In the genomic region with DNA sequence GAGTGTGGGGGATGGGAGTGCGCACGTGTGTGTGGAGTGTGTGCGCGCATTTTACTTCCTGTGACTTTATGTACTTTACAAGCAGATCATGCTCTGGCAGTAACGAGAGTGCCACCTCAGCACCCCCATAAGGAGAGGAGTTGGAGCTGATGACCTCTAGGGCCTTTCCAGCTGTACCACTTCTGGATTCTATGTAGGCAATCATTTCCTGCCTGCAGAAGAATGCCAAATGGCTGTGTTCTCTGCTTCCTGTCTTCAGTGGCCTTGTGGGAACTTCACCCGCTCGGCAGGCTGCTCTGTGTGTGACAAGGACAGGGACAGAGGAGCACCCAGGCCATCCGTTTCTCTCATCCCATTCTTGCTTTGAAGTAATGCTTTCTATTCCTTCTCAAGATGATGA, we compare ENCODE assay signal across 24 cellular contexts. TPM values are rescaled to one million over a fixed set of nuclear protein-coding genes. Genes with fewer than 3 reads are reported as not detected.
DNase-seq lines count a peak whose midpoint lies in the region; TF ChIP-seq lines count a peak whose summit lies in the region.
"Had no signal": no experiment of that assay in that cellular context is flagged by ENCODE, and none has a peak within 500 bp of the region (broad histone marks: within the 10 kb centered on the region; RNA-seq: fewer than 3 reads in every experiment).

No MANE protein-coding gene starts in this region.

- H3K36me3 ChIP-seq in Loucy (ENCODE audit: insufficient read depth, low read length) (no peaks in the 10 kb centered on the region), fibroblast of lung (ENCODE audit: control insufficient read depth, insufficient read depth, low read length) (no peaks in the 10 kb centered on the region), spleen (no peaks in the 10 kb centered on the region), PC-9 (ENCODE audit: low read depth) (no peaks in the 10 kb centered on the region)

- H3K4me1 ChIP-seq in Loucy (ENCODE audit: insufficient read depth, low read length, poor library complexity, severe bottlenecking) (no peaks in the 10 kb centered on the region), fibroblast of lung (ENCODE audit: control insufficient read depth, extremely low read depth, insufficient read depth, low read length) (no peaks in the 10 kb centered on the region), spleen (peaks cover 0 to 10% (median 0%) of the 10 kb centered on the region in 6 donors), PC-9 (replicated peaks; ENCODE audit: insufficient read depth) (no peaks in the 10 kb centered on the region)

- H2AFZ ChIP-seq in Loucy (ENCODE audit: low read length): peak overlapping the region; percentile 76
- H2AFZ ChIP-seq in fibroblast of lung (ENCODE audit: low read length): peak overlapping the region; percentile 34
- no peak overlapping the region; the same call in 1 of the 2 replicates for H2AFZ ChIP-seq in PC-9
- H2AFZ ChIP-seq: GM23248 had no signal

- H3K9me2 ChIP-seq in Loucy (replicated peaks; ENCODE audit: low read depth, low read length) (no peaks in the 10 kb centered on the region), PC-9 (ENCODE audit: insufficient read depth) (no peaks in the 10 kb centered on the region)
- H3K9me2 ChIP-seq: SK-N-SH had no signal

- DNase-seq in SK-N-DZ (ENCODE audit: low spot score) (peak; percentile 15), fibroblast of lung (ENCODE audit: low read depth in 2 of 2) (no peak), spleen (peak; percentile 54), lower leg skin (ENCODE audit: low spot score in 2 of 2) (no peak), PC-9 (no peak), epidermal melanocyte (ENCODE audit: insufficient read length, low spot score) (no peak)
- no peak for DNase-seq in activated CD4-positive, alpha-beta T cell treated with anti-CD3 and anti-CD28 coated beads, Interleukin-2, amount 10 ng/mL, durations not matched to agents 7 days and 5 days
- DNase-seq: CD4-positive, CD25-positive, alpha-beta regulatory T cell; COR-L47; GM23248; HCEC 1CT; NCI-H1694; NCI-H2081; NCI-H2171; NCI-H446; NCI-H526 treated with DMSO at 0.1 percent for 48 hours; SHP77 treated with DMSO at 0.1 percent for 48 hours; SK-N-SH had no signal

- BruUV-seq in PC-9 (replicated peaks; lab: Mats Ljungman, UMichigan): no TSS peak

- CTCF ChIA-PET in PC-9 (lab: Charles Lee): no interaction called here
- CTCF ChIA-PET in activated CD4-positive, alpha-beta T cell treated with anti-CD3 and anti-CD28 coated beads, Interleukin-2, amount 10 ng/mL, durations not matched to agents 7 days and 5 days (lab: Charles Lee): no interaction called here

- no peak for TF ChIP-seq CTCF in Loucy (conservative IDR thresholded peaks at IDR 0.05; ENCODE audit: low read length)
- no peak for TF ChIP-seq CTCF in fibroblast of lung (conservative IDR thresholded peaks at IDR 0.05 in 1 of 2, IDR thresholded peaks at IDR 0.05 in 1 of 2; ENCODE audit: low read depth in 1 of 2, low read length in 2 of 2)
- TF ChIP-seq CTCF in spleen (IDR thresholded peaks at IDR 0.05 in 8 of 11, conservative IDR thresholded peaks at IDR 0.05 in 3 of 11): no peak
- TF ChIP-seq CTCF in lower leg skin (IDR thresholded peaks at IDR 0.05): no peak
- TF ChIP-seq CTCF in PC-9 (conservative IDR thresholded peaks at IDR 0.05): no peak

- WGBS in spleen, 5 donors: 56 to 72% (median 67%) methylated on average over 8 of the region's 8 CpGs
- 70 to 73% methylated on average over 8 of the region's 8 CpGs for WGBS in lower leg skin, 2 donors

- H3K4me2 ChIP-seq in Loucy (ENCODE audit: low read depth, low read length, poor library complexity, severe bottlenecking) (no peak overlapping the region), fibroblast of lung (ENCODE audit: extremely low read depth, insufficient read depth, low read length) (no peak overlapping the region), PC-9 (no peak overlapping the region)
- H3K4me2 ChIP-seq: KMS-11, SK-N-SH had no signal

- no peak overlapping the region for H3K9ac ChIP-seq in Loucy (ENCODE audit: low read depth, low read length, poor library complexity, severe bottlenecking)
- H3K9ac ChIP-seq in fibroblast of lung (ENCODE audit: insufficient read depth, low read length): no peak overlapping the region
- H3K9ac ChIP-seq: GM23248, KMS-11, SK-N-SH had no signal

- no peaks in the 10 kb centered on the region for H3K9me3 ChIP-seq in Loucy (ENCODE audit: insufficient read depth, low read depth, low read length)
- H3K9me3 ChIP-seq in fibroblast of lung (ENCODE audit: control insufficient read depth, insufficient read depth, low read depth, low read length): no peaks in the 10 kb centered on the region
- peaks cover 0 to 16% (median 12%) of the 10 kb centered on the region in 8 donors for H3K9me3 ChIP-seq in spleen
- H3K9me3 ChIP-seq in PC-9 (ENCODE audit: insufficient read depth, low read depth): no peaks in the 10 kb centered on the region
- H3K9me3 ChIP-seq: SK-N-SH had no signal

- POLR2A ChIA-PET in PC-9 (lab: Charles Lee; ENCODE audit: unreplicated experiment): no interaction called here
- POLR2A ChIA-PET in activated CD4-positive, alpha-beta T cell treated with anti-CD3 and anti-CD28 coated beads, Interleukin-2, amount 10 ng/mL, durations not matched to agents 7 days and 5 days (lab: Charles Lee): no interaction called here

- H3K27ac ChIP-seq in fibroblast of lung (ENCODE audit: insufficient read depth, low read length) (no peak overlapping the region), spleen (peak overlapping the region in 6 of 8 donors; percentile 15 to 51 (median 20)), PC-9 (no peak overlapping the region)
- H3K27ac ChIP-seq: GM23248, HL-60, KMS-11, RWPE1 had no signal

- no peaks in the 10 kb centered on the region for H3K36me3 Mint-ChIP-seq in activated CD4-positive, alpha-beta T cell treated with anti-CD3 and anti-CD28 coated beads, Interleukin-2, amount 10 ng/mL, durations not matched to agents 7 days and 5 days (ENCODE audit: low read depth)

- no peak overlapping the region for H3K4me3 ChIP-seq in Loucy (ENCODE audit: low read length, poor library complexity, severe bottlenecking)
- no peak overlapping the region for H3K4me3 ChIP-seq in fibroblast of lung (replicated peaks in 1 of 4; ENCODE audit: control extremely low read depth in 1 of 4, insufficient read depth in 1 of 4, low read depth in 3 of 4, low read length in 4 of 4)
- no peak overlapping the region for H3K4me3 ChIP-seq in spleen
- H3K4me3 ChIP-seq in lower leg skin (ENCODE audit: low read depth, poor library complexity, severe bottlenecking): no peak overlapping the region
- H3K4me3 ChIP-seq in PC-9: no peak overlapping the region
- H3K4me3 ChIP-seq: GM23248 had no signal

- H3K79me2 ChIP-seq in Loucy (ENCODE audit: insufficient read depth, low read length): no peaks in the 10 kb centered on the region
- no peaks in the 10 kb centered on the region for H3K79me2 ChIP-seq in fibroblast of lung (ENCODE audit: control insufficient read depth, insufficient read depth, low read length)
- no peaks in the 10 kb centered on the region for H3K79me2 ChIP-seq in PC-9 (ENCODE audit: low read depth)

- no peaks in the 10 kb centered on the region for H3K4me1 Mint-ChIP-seq in activated CD4-positive, alpha-beta T cell treated with anti-CD3 and anti-CD28 coated beads, Interleukin-2, amount 10 ng/mL, durations not matched to agents 7 days and 5 days
- H3K4me1 Mint-ChIP-seq: CD4-positive, CD25-positive, alpha-beta regulatory T cell had no signal

- no peaks in the 10 kb centered on the region for H3K9me3 Mint-ChIP-seq in activated CD4-positive, alpha-beta T cell treated with anti-CD3 and anti-CD28 coated beads, Interleukin-2, amount 10 ng/mL, durations not matched to agents 7 days and 5 days

- intact Hi-C loops in spleen (cut with DNase I; ENCODE audit: low total_unique reads): no loop called here
- intact Hi-C loops in lower leg skin (cut with DNase I; ENCODE audit: low total_unique reads): no loop called here
- intact Hi-C loops in PC-9 (cut with micrococcal nuclease; ENCODE audit: unreplicated experiment): no loop called here

- H3K27me3 ChIP-seq in Loucy (ENCODE audit: insufficient read depth, low read length, poor library complexity, severe bottlenecking): no peaks in the 10 kb centered on the region
- H3K27me3 ChIP-seq in fibroblast of lung (ENCODE audit: control insufficient read depth, insufficient read depth, low read length): no peaks in the 10 kb centered on the region
- no peaks in the 10 kb centered on the region for H3K27me3 ChIP-seq in spleen (replicated peaks in 1 of 7)
- H3K27me3 ChIP-seq in PC-9 (ENCODE audit: insufficient read depth, low read depth): no peaks in the 10 kb centered on the region

- H3F3A ChIP-seq in Loucy (ENCODE audit: low read depth) (no peaks in the 10 kb centered on the region), PC-9 (ENCODE audit: insufficient read depth, low read depth) (no peaks in the 10 kb centered on the region)

- H4K20me1 ChIP-seq in Loucy (ENCODE audit: insufficient read depth, low read length, poor library complexity, severe bottlenecking) (no peaks in the 10 kb centered on the region), fibroblast of lung (ENCODE audit: control insufficient read depth, extremely low read depth, insufficient read depth, low read length) (no peaks in the 10 kb centered on the region), PC-9 (ENCODE audit: insufficient read depth) (no peaks in the 10 kb centered on the region)

- TF ChIP-seq POLR2A in spleen (IDR thresholded peaks at IDR 0.05): no peak
- TF ChIP-seq POLR2A in lower leg skin (IDR thresholded peaks at IDR 0.05): no peak

- H3K4me3 Mint-ChIP-seq in activated CD4-positive, alpha-beta T cell treated with anti-CD3 and anti-CD28 coated beads, Interleukin-2, amount 10 ng/mL, durations not matched to agents 7 days and 5 days: no peak overlapping the region
- H3K4me3 Mint-ChIP-seq: CD4-positive, CD25-positive, alpha-beta regulatory T cell had no signal

- H3K27me3 Mint-ChIP-seq in activated CD4-positive, alpha-beta T cell treated with anti-CD3 and anti-CD28 coated beads, Interleukin-2, amount 10 ng/mL, durations not matched to agents 7 days and 5 days: peaks cover 2% of the 10 kb centered on the region

- no peak overlapping the region for H3K27ac Mint-ChIP-seq in activated CD4-positive, alpha-beta T cell treated with anti-CD3 and anti-CD28 coated beads, Interleukin-2, amount 10 ng/mL, durations not matched to agents 7 days and 5 days
- H3K27ac Mint-ChIP-seq: CD4-positive, CD25-positive, alpha-beta regulatory T cell had no signal

RNA-seq across cellular contexts. Expression of gene ZNF385B, which starts 22.8 kb away (rescaled TPM):
- polyA plus RNA-seq in SK-N-DZ (2014; cell fraction: cytosol; rRNA removed): 0.15 and 0.33 TPM in 2 replicates
- 0.46 and 2.2 TPM in 2 replicates for polyA plus RNA-seq in SK-N-DZ (2014; cell fraction: nucleus; rRNA removed)
- total RNA-seq in fibroblast of lung (under 0.01 TPM in 1 of 2 replicates, not detected in the other), spleen (1 to 10 TPM in 2 of 7 donors, under 1 TPM in 2, not detected in 3; 0.37 to 4.3 (median 0.89) TPM), lower leg skin (1 to 10 TPM in 1 of 4 donors, under 1 TPM in 1, not detected in 2; 0.97 to 1.4 TPM), PC-9 (2021) (2.8 and 4.1 TPM in 2 replicates)
- polyA plus RNA-seq in fibroblast of lung (0.06 TPM in 1 of 2 replicates, not detected in the other), spleen (under 1 TPM; 0.03 to 0.17 (median 0.07) TPM)
- not detected in 2 replicates for polyA plus RNA-seq in fibroblast of lung (2012)
- polyA minus RNA-seq in fibroblast of lung (ENCODE audit: low replicate concordance): not detected in 2 replicates
- total RNA-seq in activated CD4-positive, alpha-beta T cell treated with anti-CD3 and anti-CD28 coated beads, Interleukin-2, amount 10 ng/mL, durations not matched to agents 7 days and 5 days: not detected
- total RNA-seq: CD4-positive, CD25-positive, alpha-beta regulatory T cell; G401; GM23248; HT-29 had no signal
- polyA plus RNA-seq: CD4-positive, CD25-positive, alpha-beta regulatory T cell had no signal

Comparison
In these comparisons a context has a peak if more than half of its experiments do, and no peak if none do; other contexts are left out.
1. DNase-seq: peak in SK-N-DZ (single experiment) and spleen (single experiment); none in fibroblast of lung (0 of 2), lower leg skin (0 of 2), PC-9 (0 of 2), epidermal melanocyte (single experiment) and activated CD4-positive, alpha-beta T cell treated with anti-CD3 and anti-CD28 coated beads, Interleukin-2, amount 10 ng/mL, durations not matched to agents 7 days and 5 days (single experiment).
2. H3K27ac ChIP-seq: peak in spleen (6 of 8); none in fibroblast of lung (single experiment) and PC-9 (single experiment).